ENCODE assay signal across 26 cellular contexts in the genomic region with DNA sequence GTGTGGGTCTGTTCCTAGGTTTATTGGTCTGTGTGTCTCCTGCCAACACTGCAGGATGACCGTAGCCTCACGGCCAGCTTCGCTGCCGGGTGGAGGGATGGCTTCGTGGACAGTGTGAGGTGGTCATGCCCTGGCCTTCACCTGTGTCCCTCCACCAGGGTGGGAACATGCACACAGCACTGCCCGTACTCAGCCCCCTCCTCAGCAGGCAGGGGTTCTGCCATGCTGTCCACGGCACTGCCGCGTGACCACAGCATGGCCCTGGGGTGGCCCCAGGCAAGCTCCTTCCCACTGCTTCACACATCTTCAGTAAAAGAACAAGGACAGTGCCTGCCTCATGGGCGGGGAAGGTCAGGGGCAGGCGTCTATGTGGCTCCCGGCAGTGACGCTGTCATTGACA.
"Had no signal": no experiment of that assay in that cellular context is flagged by ENCODE, and none has a peak within 500 bp of the region (broad histone marks: within the 10 kb centered on the region; RNA-seq: fewer than 3 reads in every experiment).

No MANE protein-coding gene starts in this region.

- H3K9me3 ChIP-seq: colonic mucosa, esophagus squamous epithelium, gastrocnemius medialis, heart right ventricle, lower lobe of right lung, mucosa of descending colon had no signal

- H3K27ac ChIP-seq: colonic mucosa, epithelial cell of prostate, esophagus squamous epithelium, gastrocnemius medialis, heart right ventricle, lower lobe of right lung had no signal

- H3K27me3 ChIP-seq: colonic mucosa, esophagus squamous epithelium, gastrocnemius medialis had no signal

- H3K4me1 ChIP-seq: colonic mucosa, esophagus squamous epithelium, gastrocnemius medialis, heart right ventricle, lower lobe of right lung had no signal

- ATAC-seq: effector memory CD8-positive, alpha-beta T cell; esophagus mucosa; gastrocnemius medialis; heart right ventricle; left colon; left lobe of liver; left ventricle myocardium superior; lower lobe of right lung; mucosa of descending colon had no signal

- H3K4me3 ChIP-seq: colonic mucosa, esophagus squamous epithelium, gastrocnemius medialis, heart right ventricle, lower lobe of right lung, mucosa of descending colon had no signal

- DNase-seq: colonic mucosa; cortex of kidney; effector CD8-positive, alpha-beta T cell; effector memory CD8-positive, alpha-beta T cell; endodermal cell; erythroblast; esophagus squamous epithelium; foreskin fibroblast; gastrocnemius medialis; glutamatergic neuron; head of caudate nucleus; heart right ventricle; hippocampal formation; immature natural killer cell; islet precursor cell; kidney; kidney glomerular epithelial cell; left colon; left ventricle myocardium superior; lower lobe of right lung; mesenchymal stem cell; mucosa of descending colon; naive B cell had no signal

- H3K36me3 ChIP-seq: colonic mucosa, esophagus squamous epithelium, gastrocnemius medialis, heart right ventricle, lower lobe of right lung had no signal
